Comparison of ENCODE assay signal across 29 cellular contexts in the genomic region with DNA sequence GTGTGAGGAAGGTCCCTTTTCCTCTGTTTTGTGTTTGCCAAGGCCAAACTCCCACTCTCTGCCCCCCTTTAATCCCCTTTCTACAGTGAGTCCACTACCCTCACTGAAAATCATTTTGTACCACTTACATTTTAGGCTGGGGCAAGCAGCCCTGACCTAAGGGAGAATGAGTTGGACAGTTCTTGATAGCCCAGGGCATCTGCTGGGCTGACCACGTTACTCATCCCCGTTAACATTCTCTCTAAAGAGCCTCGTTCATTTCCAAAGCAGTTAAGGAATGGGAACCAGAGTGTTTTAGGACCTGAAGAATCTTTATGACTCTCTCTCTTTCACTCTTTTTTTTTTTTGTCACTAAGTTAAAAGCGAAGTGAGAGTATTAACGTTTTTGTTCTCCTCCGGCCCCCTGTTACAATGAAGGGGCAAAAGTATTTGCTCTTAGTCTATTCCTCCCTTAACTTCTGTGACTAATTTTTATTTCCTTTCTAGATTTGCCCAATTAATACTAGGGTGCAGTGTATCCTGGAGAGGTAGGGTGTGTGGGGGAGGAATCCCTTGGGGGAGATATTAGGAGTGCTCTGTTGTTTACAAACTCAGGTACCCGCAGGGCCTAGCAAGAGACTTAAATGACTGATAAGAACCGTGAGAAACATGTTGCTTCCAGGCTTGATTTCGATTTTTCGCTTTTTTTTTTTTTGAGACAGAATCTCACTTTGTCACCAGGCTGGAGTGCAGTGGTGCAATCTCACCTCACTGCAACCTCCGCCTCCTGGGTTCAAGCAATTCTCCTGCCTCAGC. TPM values are rescaled to one million over a fixed set of nuclear protein-coding genes. Genes with fewer than 3 reads are reported as not detected.
A peak's percentile ranks its signal among the peaks of the same experiment; 100 is the strongest.
DNase-seq lines count a peak whose midpoint lies in the region; ATAC-seq and TF ChIP-seq lines count a peak whose summit lies in the region.
"Had no signal": no experiment of that assay in that cellular context is flagged by ENCODE, and none has a peak within 500 bp of the region (broad histone marks: within the 10 kb centered on the region; RNA-seq: fewer than 3 reads in every experiment).

No MANE protein-coding gene starts in this region.

- H3K27ac Mint-ChIP-seq in HFFc6 (peak overlapping the region; percentile 53; the same call in 1 of the 2 replicates), endodermal cell (peak overlapping the region; percentile 28), nephron progenitor cell (peak overlapping the region; percentile 22)

- H3K36me3 Mint-ChIP-seq in HFFc6 (ENCODE audit: low read depth) = peaks cover 21% of the 10 kb centered on the region
- peaks cover 41% of the 10 kb centered on the region for H3K36me3 Mint-ChIP-seq in endodermal cell (ENCODE audit: low read depth)
- peaks cover 36% of the 10 kb centered on the region for H3K36me3 Mint-ChIP-seq in nephron progenitor cell (ENCODE audit: low read depth)

- DNase-seq in BJ (ENCODE audit: low read depth) (peak; percentile 41), HFFc6 (peak; percentile 64), endodermal cell (no peak), nephron progenitor cell (no peak), midbrain (lab: John Stamatoyannopoulos, UW) (no peak), GF-D8 (lab: John Stamatoyannopoulos, UW) (no peak), LoVo (ENCODE audit: low spot score) (no peak)
- DNase-seq: 8988T; AML-193; Calu3; CD8-positive, alpha-beta memory T cell; DMS153; IMR-90; MV-4-11; NCI-H1105 treated with DMSO at 0.1 percent for 48 hours; NCI-H2029 treated with DMSO at 0.1 percent for 48 hours; NCI-H345; NCI-H524; NCI-H774; Peyer's patch had no signal

- H3K4me3 ChIP-seq in BJ (ENCODE audit: low read depth, low read length) (no peak overlapping the region), endodermal cell (ENCODE audit: low read length) (no peak overlapping the region)
- H3K4me3 ChIP-seq: GM12878, Peyer's patch, SJSA1 had no signal

- H3K27me3 Mint-ChIP-seq in HFFc6 (ENCODE audit: insufficient read depth) = no peaks in the 10 kb centered on the region; the same call in 1 of the 2 replicates
- no peaks in the 10 kb centered on the region for H3K27me3 Mint-ChIP-seq in endodermal cell (ENCODE audit: insufficient read depth)
- H3K27me3 Mint-ChIP-seq in nephron progenitor cell (ENCODE audit: low read depth, poor library complexity) = no peaks in the 10 kb centered on the region
- H3K27me3 Mint-ChIP-seq: CD8-positive, alpha-beta memory T cell had no signal

- CTCF ChIA-PET in BJ (lab: Yijun Ruan, JAX) = interaction anchor here (0.9 kb wide), 1 partner anchor 29 kb away, joined by 3 read pairs; no protein-coding TSS in a partner anchor

- H3K9ac ChIP-seq in endodermal cell (ENCODE audit: extremely low read depth, low read length, poor library complexity, severe bottlenecking) = no peak overlapping the region
- H3K9ac ChIP-seq: KMS-11 had no signal

- H3K4me3 Mint-ChIP-seq in HFFc6 (peak overlapping the region; percentile 10; the same call in 1 of the 2 replicates), endodermal cell (no peak overlapping the region), nephron progenitor cell (no peak overlapping the region)
- H3K4me3 Mint-ChIP-seq: CD8-positive, alpha-beta memory T cell had no signal

- H3K4me1 ChIP-seq in endodermal cell (ENCODE audit: control insufficient read depth, insufficient read depth, low read length) = no peaks in the 10 kb centered on the region
- H3K4me1 ChIP-seq: Peyer's patch, SJSA1 had no signal

- H3K27ac ChIP-seq in endodermal cell (ENCODE audit: low read depth, low read length) = no peak overlapping the region
- H3K27ac ChIP-seq: C4-2B, KMS-11, Peyer's patch, SJSA1 had no signal

- ATAC-seq in GM21786 (IDR thresholded peaks at IDR 0.05; ENCODE audit: unreplicated experiment) = no peak
- ATAC-seq: GM12878, HCT116 had no signal

- no peaks in the 10 kb centered on the region for H3K27me3 ChIP-seq in BJ (ENCODE audit: control insufficient read depth, insufficient read depth, low read length)
- H3K27me3 ChIP-seq in endodermal cell (ENCODE audit: control insufficient read depth, insufficient read depth, low read length, poor library complexity, severe bottlenecking) = no peaks in the 10 kb centered on the region
- H3K27me3 ChIP-seq: Peyer's patch, SJSA1 had no signal

- 91 to 92% methylated on average over 7 to 11 of the region's 11 CpGs for WGBS in endodermal cell (ENCODE audit: insufficient coverage in 1 of 2, insufficient read length in 1 of 2), 2 experiments

- H3K36me3 ChIP-seq in BJ (ENCODE audit: control insufficient read depth, insufficient read depth, low read length) = no peaks in the 10 kb centered on the region; the same call in 1 of the 2 replicates
- peaks cover 23% of the 10 kb centered on the region for H3K36me3 ChIP-seq in endodermal cell (ENCODE audit: control insufficient read depth, insufficient read depth, low read length)
- H3K36me3 ChIP-seq: SJSA1 had no signal

- H3K4me1 Mint-ChIP-seq in HFFc6 (ENCODE audit: low read depth) (peaks cover 30% of the 10 kb centered on the region), endodermal cell (peaks cover 5% of the 10 kb centered on the region), nephron progenitor cell (peaks cover 37% of the 10 kb centered on the region)

- H3K9me3 Mint-ChIP-seq in HFFc6 = no peaks in the 10 kb centered on the region
- no peaks in the 10 kb centered on the region for H3K9me3 Mint-ChIP-seq in endodermal cell
- H3K9me3 Mint-ChIP-seq in nephron progenitor cell = no peaks in the 10 kb centered on the region
- H3K9me3 Mint-ChIP-seq: CD8-positive, alpha-beta memory T cell had no signal

- no peaks in the 10 kb centered on the region for H3K9me3 ChIP-seq in endodermal cell (ENCODE audit: control insufficient read depth, low read length)
- H3K9me3 ChIP-seq: Peyer's patch, SJSA1 had no signal

- POLR2A ChIA-PET in BJ (lab: Charles Lee) = no interaction called here

- TF ChIP-seq CTCF in BJ (IDR thresholded peaks at IDR 0.05; ENCODE audit: insufficient read depth, low read depth, low read length) (no peak), HFFc6 (IDR thresholded peaks at IDR 0.05) (no peak), endodermal cell (conservative IDR thresholded peaks at IDR 0.05) (no peak), nephron progenitor cell (IDR thresholded peaks at IDR 0.05) (no peak)

RNA-seq across cellular contexts. Expression of a gene that starts 14.7 kb away (rescaled TPM):
- 11.5 and 12.7 TPM in 2 replicates for polyA plus RNA-seq in BJ (2011; rRNA removed)
- 9.5 and 12.8 TPM in 2 replicates for polyA minus RNA-seq in BJ (2011; rRNA and poly(A)+ RNA removed)
- 10 to 100 TPM; 26.0 to 34.8 (median 28.5) TPM for total RNA-seq in HFFc6 (2021; fragmentation: NEBNext Ultra II Directional; extraction: Animal tissue kit (Norgen Biotek cat#: 25700))
- total RNA-seq in endodermal cell = 10 to 100 TPM; 40.7 to 55.2 TPM
- polyA plus RNA-seq in endodermal cell (2013, experiment 1 of 2) = 28.5 TPM
- polyA plus RNA-seq in endodermal cell (2013, experiment 2 of 2) = 25.3 TPM

RNA-seq across cellular contexts. Expression of a gene that starts 35.9 kb away (rescaled TPM):
- polyA plus RNA-seq in BJ (2011; rRNA removed) = not detected in 2 replicates
- not detected in 2 replicates for polyA minus RNA-seq in BJ (2011; rRNA and poly(A)+ RNA removed)
- not detected for total RNA-seq in HFFc6 (2021; fragmentation: NEBNext Ultra II Directional; extraction: Animal tissue kit (Norgen Biotek cat#: 25700))
- not detected for total RNA-seq in endodermal cell
- polyA plus RNA-seq in endodermal cell (2013, experiment 1 of 2) = not detected
- polyA plus RNA-seq in endodermal cell (2013, experiment 2 of 2) = not detected
- total RNA-seq: Calu3; CD8-positive, alpha-beta memory T cell; Daoy; GM12878; H1; IMR-90; Peyer's patch; SJSA1 had no signal
- polyA plus RNA-seq: AG04450; CD8-positive, alpha-beta memory T cell; H1; IMR-90 had no signal

RNA-seq across cellular contexts. Expression of a gene that starts 43.8 kb away (rescaled TPM):
- 0.93 and 1.0 TPM in 2 replicates for polyA plus RNA-seq in BJ (2011; rRNA removed)
- 0.41 and 0.62 TPM in 2 replicates for polyA minus RNA-seq in BJ (2011; rRNA and poly(A)+ RNA removed)
- total RNA-seq in HFFc6 (2021; fragmentation: NEBNext Ultra II Directional; extraction: Animal tissue kit (Norgen Biotek cat#: 25700)) = 1 to 10 TPM in 1 of 6 experiments, under 1 TPM in 5; 0.43 to 1.1 (median 0.71) TPM
- total RNA-seq in endodermal cell = 1 to 10 TPM; 4.4 to 6.4 TPM
- polyA plus RNA-seq in endodermal cell (2013, experiment 1 of 2) = 2.5 TPM
- 1.8 TPM for polyA plus RNA-seq in endodermal cell (2013, experiment 2 of 2)

Comparison
In these comparisons a context has a peak if more than half of its experiments do, and no peak if none do; other contexts are left out.
1. DNase-seq: peak in BJ (single experiment) and HFFc6 (single experiment); none in endodermal cell (single experiment), nephron progenitor cell (single experiment), midbrain (single experiment), GF-D8 (single experiment) and LoVo (single experiment).
2. Peak in every context shown above with its lines, with median percentiles within 50 percentile points of each other: H3K27ac Mint-ChIP-seq.